Comparison of ENCODE assay signal across 18 cellular contexts in the genomic region with DNA sequence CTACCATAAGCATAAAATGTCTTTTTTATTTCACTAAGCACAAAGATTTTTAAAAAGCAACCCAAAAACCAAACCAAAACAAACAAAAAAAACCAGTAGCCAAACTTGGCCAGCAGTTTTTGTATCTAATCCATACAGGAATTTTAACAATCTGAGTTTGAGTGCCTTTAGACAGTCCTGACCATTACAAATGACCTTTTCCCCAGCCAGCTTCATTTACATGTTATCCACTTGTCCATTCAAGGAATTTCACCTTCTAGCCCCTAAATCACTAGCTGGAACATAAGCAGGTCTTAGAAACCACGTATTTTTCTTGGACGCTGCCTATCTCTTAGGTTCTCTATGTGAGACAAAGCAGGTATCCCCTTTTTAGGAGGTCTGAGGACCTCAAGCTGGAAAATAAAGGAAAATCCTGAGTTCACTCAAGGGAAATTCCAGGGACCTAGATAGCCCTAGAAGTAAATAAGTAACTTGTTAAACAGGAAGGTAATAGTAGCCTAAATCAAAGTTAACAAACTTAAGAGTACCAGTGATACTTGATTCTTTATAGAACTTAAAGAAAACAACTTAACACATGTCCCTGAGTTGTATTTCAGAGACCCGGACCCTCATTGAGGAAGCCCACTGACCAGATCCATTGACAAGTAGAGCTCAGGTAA. TPM values are rescaled to one million over a fixed set of nuclear protein-coding genes. Genes with fewer than 3 reads are reported as not detected.
DNase-seq lines count a peak whose midpoint lies in the region; ATAC-seq, FAIRE-seq and TF ChIP-seq lines count a peak whose summit lies in the region.
"Had no signal": no experiment of that assay in that cellular context is flagged by ENCODE, and none has a peak within 500 bp of the region (broad histone marks: within the 10 kb centered on the region; RNA-seq: fewer than 3 reads in every experiment).

No MANE protein-coding gene starts in this region.

- no peak overlapping the region for H2AFZ ChIP-seq in GM23338

- H3K4me1 ChIP-seq in GM23338 (ENCODE audit: insufficient read depth), result 0 out of 2 replicates have a peak, but pooled peaks cover 4% of the 10 kb centered on the region
- H3K4me1 ChIP-seq: BLaER1 treated with 17β-estradiol and CSF1 and Interleukin-3, amounts not matched to agents 10 nM and 100 nM had no signal

- H4K20me1 ChIP-seq in GM23338 (replicated peaks; ENCODE audit: insufficient read depth), result no peaks in the 10 kb centered on the region
- H4K20me1 ChIP-seq: BLaER1 treated with 17β-estradiol and CSF1 and Interleukin-3, amounts not matched to agents 10 nM and 100 nM had no signal

- H3K27ac ChIP-seq in GM23338 (ENCODE audit: low read depth) (peak overlapping the region; percentile 53; the same call in 1 of the 2 replicates), caudate nucleus (ENCODE audit: low read depth, low read length) (no peak overlapping the region)
- H3K27ac ChIP-seq: BLaER1 treated with 17β-estradiol and CSF1 and Interleukin-3, amounts not matched to agents 10 nM and 100 nM had no signal

- FAIRE-seq in RCC 7860 (lab: Jason Lieb, UNC), result peak; percentile 62
- FAIRE-seq: endometrium, frontal cortex had no signal

- TF ChIP-seq CTCF in GM23338 (conservative IDR thresholded peaks at IDR 0.05; ENCODE audit: low read depth in 2 of 2) (no peak), retinal pigment epithelial cell (conservative IDR thresholded peaks at IDR 0.05; ENCODE audit: low read depth, low read length) (no peak)

- no peak for ATAC-seq in GM23338
- ATAC-seq in HG03039 (IDR thresholded peaks at IDR 0.05; ENCODE audit: unreplicated experiment), result no peak
- ATAC-seq: sciatic nerve had no signal

- no peaks in the 10 kb centered on the region for H3K27me3 ChIP-seq in GM23338 (ENCODE audit: insufficient read depth)
- H3K27me3 ChIP-seq: BLaER1 treated with 17β-estradiol and CSF1 and Interleukin-3, amounts not matched to agents 10 nM and 100 nM had no signal

- H3K4me2 ChIP-seq in GM23338, result no peak overlapping the region
- H3K4me2 ChIP-seq: BLaER1 treated with 17β-estradiol and CSF1 and Interleukin-3, amounts not matched to agents 10 nM and 100 nM had no signal

- H3K4me3 ChIP-seq in GM23338 (no peak overlapping the region), retinal pigment epithelial cell (ENCODE audit: low read length) (no peak overlapping the region)
- H3K4me3 ChIP-seq: BLaER1 treated with 17β-estradiol and CSF1 and Interleukin-3, amounts not matched to agents 10 nM and 100 nM had no signal

- DNase-seq in GM23338 (ENCODE audit: low spot score) (no peak), RCC 7860 (ENCODE audit: low spot score) (no peak), kidney tubule cell (ENCODE audit: low spot score) (peak; percentile 66), retinal pigment epithelial cell (ENCODE audit: low read depth) (peak; percentile 36), caudate nucleus (lab: John Stamatoyannopoulos, UW) (no peak), HPDE6-E6E7 (ENCODE audit: extremely low spot score) (no peak)
- DNase-seq: activated CD4-positive, alpha-beta T cell treated with anti-CD3 and anti-CD28 coated beads for 4 hours; activated CD8-positive, alpha-beta memory T cell treated with anti-CD3 and anti-CD28 coated beads, Interleukin-2, amount 50 U/mL, for 48 hours; activated naive CD4-positive, alpha-beta T cell treated with Interleukin-2 at 50 U/mL for 16 hours; DMS79; NCI-H1930; SIG-M5 had no signal

- no peaks in the 10 kb centered on the region for H3K9me3 Mint-ChIP-seq in GM23338

- no peaks in the 10 kb centered on the region for H3K79me2 ChIP-seq in GM23338 (replicated peaks; ENCODE audit: insufficient read depth)

- H3K36me3 ChIP-seq in GM23338 (ENCODE audit: insufficient read depth), result peaks cover 46% of the 10 kb centered on the region

- no peaks in the 10 kb centered on the region for H3F3A ChIP-seq in GM23338 (replicated peaks; ENCODE audit: low read depth)

- no peaks in the 10 kb centered on the region for H3K27me3 Mint-ChIP-seq in GM23338 (ENCODE audit: insufficient read depth, low read depth, poor library complexity)

- H3K27ac Mint-ChIP-seq in GM23338, result peak overlapping the region; percentile 76; the same call in 1 of the 2 replicates

- H3K9me2 ChIP-seq in GM23338 (ENCODE audit: insufficient read depth), result no peaks in the 10 kb centered on the region

- H3K36me3 Mint-ChIP-seq in GM23338 (ENCODE audit: low read depth), result peaks cover 46% of the 10 kb centered on the region

- no peak overlapping the region for H3K4me3 Mint-ChIP-seq in GM23338

- peaks cover 8% of the 10 kb centered on the region; the same call in 2 of the 3 replicates for H3K4me1 Mint-ChIP-seq in GM23338

TF ChIP-seq in GM23338, 12 proteins besides CTCF, POLR2A, EP300 and RAD21 (continues in another document):
- TF ChIP-seq, protein P1, sequence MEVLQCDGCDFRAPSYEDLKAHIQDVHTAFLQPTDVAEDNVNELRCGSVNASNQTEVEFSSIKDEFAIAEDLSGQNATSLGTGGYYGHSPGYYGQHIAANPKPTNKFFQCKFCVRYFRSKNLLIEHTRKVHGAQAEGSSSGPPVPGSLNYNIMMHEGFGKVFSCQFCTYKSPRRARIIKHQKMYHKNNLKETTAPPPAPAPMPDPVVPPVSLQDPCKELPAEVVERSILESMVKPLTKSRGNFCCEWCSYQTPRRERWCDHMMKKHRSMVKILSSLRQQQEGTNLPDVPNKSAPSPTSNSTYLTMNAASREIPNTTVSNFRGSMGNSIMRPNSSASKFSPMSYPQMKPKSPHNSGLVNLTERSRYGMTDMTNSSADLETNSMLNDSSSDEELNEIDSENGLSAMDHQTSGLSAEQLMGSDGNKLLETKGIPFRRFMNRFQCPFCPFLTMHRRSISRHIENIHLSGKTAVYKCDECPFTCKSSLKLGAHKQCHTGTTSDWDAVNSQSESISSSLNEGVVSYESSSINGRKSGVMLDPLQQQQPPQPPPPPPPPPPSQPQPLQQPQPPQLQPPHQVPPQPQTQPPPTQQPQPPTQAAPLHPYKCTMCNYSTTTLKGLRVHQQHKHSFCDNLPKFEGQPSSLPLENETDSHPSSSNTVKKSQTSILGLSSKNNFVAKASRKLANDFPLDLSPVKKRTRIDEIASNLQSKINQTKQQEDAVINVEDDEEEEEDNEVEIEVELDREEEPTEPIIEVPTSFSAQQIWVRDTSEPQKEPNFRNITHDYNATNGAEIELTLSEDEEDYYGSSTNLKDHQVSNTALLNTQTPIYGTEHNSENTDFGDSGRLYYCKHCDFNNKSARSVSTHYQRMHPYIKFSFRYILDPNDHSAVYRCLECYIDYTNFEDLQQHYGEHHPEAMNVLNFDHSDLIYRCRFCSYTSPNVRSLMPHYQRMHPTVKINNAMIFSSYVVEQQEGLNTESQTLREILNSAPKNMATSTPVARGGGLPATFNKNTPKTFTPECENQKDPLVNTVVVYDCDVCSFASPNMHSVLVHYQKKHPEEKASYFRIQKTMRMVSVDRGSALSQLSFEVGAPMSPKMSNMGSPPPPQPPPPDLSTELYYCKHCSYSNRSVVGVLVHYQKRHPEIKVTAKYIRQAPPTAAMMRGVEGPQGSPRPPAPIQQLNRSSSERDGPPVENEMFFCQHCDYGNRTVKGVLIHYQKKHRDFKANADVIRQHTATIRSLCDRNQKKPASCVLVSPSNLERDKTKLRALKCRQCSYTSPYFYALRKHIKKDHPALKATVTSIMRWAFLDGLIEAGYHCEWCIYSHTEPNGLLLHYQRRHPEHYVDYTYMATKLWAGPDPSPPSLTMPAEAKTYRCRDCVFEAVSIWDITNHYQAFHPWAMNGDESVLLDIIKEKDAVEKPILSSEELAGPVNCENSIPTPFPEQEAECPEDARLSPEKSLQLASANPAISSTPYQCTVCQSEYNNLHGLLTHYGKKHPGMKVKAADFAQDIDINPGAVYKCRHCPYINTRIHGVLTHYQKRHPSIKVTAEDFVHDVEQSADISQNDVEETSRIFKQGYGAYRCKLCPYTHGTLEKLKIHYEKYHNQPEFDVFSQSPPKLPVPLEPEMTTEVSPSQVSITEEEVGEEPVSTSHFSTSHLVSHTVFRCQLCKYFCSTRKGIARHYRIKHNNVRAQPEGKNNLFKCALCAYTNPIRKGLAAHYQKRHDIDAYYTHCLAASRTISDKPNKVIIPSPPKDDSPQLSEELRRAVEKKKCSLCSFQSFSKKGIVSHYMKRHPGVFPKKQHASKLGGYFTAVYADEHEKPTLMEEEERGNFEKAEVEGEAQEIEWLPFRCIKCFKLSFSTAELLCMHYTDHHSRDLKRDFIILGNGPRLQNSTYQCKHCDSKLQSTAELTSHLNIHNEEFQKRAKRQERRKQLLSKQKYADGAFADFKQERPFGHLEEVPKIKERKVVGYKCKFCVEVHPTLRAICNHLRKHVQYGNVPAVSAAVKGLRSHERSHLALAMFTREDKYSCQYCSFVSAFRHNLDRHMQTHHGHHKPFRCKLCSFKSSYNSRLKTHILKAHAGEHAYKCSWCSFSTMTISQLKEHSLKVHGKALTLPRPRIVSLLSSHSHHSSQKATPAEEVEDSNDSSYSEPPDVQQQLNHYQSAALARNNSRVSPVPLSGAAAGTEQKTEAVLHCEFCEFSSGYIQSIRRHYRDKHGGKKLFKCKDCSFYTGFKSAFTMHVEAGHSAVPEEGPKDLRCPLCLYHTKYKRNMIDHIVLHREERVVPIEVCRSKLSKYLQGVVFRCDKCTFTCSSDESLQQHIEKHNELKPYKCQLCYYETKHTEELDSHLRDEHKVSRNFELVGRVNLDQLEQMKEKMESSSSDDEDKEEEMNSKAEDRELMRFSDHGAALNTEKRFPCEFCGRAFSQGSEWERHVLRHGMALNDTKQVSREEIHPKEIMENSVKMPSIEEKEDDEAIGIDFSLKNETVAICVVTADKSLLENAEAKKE (CRISPR knock-in tag; IDR thresholded peaks at IDR 0.05), result no peak

RNA-seq across cellular contexts. Expression of a gene that starts 34.2 kb away (rescaled TPM):
- total RNA-seq in GM23338 (2014; rRNA removed; shearing (Covaris generic)), result 47.8 and 63.5 TPM in 2 replicates
- 30.4 and 48.1 TPM in 2 replicates for polyA plus RNA-seq in GM23338 (2016; fragmentation: Nextera tagmentation; extraction: Ambion mirVana)

RNA-seq across cellular contexts. Expression of a gene that starts 34.5 kb away (rescaled TPM):
- total RNA-seq in GM23338 (2014; rRNA removed; shearing (Covaris generic)), result 26.6 and 28.7 TPM in 2 replicates
- 24.6 and 32.0 TPM in 2 replicates for polyA plus RNA-seq in GM23338 (2016; fragmentation: Nextera tagmentation; extraction: Ambion mirVana)

RNA-seq across cellular contexts. Expression of a gene that starts 44.6 kb away (rescaled TPM):
- total RNA-seq in GM23338 (2014; rRNA removed; shearing (Covaris generic)), result 0.04 and 0.07 TPM in 2 replicates
- polyA plus RNA-seq in GM23338 (2016; fragmentation: Nextera tagmentation; extraction: Ambion mirVana), result not detected in 2 replicates
- total RNA-seq: subcutaneous adipose tissue had no signal

Comparison
In these comparisons a context has a peak if more than half of its experiments do, and no peak if none do; other contexts are left out.
1. DNase-seq: peak in kidney tubule cell (single experiment) and retinal pigment epithelial cell (single experiment); none in GM23338 (single experiment), RCC 7860 (single experiment), caudate nucleus (0 of 61) and HPDE6-E6E7 (single experiment).